ENCODE assay signal across 14 cellular contexts in the genomic region with DNA sequence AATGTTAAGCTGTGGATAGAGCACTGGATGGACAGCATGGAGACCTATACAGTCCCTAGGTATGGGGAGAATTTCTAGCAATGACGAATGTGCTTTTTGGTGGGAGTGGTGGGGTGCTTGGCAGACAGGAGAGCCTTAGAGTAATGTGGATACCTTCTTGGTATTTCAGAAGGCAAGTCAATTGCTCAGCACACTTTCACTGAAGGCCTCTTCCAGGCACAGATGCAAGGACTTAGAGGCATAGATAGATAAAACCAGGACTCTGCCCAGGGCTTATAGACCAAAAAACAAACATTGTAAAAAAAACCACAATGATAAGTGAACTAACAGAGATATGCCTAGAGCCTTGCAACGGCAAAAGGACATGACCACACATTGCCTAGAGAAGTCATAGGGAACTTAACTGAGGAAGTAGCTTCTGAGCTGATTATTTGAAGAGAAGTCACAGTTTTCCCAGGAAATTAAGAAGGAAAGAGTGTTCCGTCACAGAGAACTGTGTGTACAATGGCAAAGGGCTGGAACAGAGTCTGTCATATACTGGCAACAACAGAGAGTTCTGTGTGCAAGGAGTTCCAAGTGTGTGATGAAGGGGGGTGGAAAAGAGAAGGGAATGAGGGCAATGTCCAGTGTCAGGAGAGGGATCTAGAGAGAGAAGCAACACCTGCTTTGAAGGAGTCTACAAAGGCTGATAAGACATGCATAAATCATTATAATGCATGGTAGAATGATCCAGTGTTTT.
DNase-seq lines count a peak whose midpoint lies in the region; ATAC-seq and TF ChIP-seq lines count a peak whose summit lies in the region.
"Had no signal": no experiment of that assay in that cellular context is flagged by ENCODE, and none has a peak within 500 bp of the region (broad histone marks: within the 10 kb centered on the region; RNA-seq: fewer than 3 reads in every experiment).

No MANE protein-coding gene starts in this region.

- TF ChIP-seq CTCF in HL-60 (IDR thresholded peaks at IDR 0.05; ENCODE audit: insufficient read depth, low read length) (no peak), smooth muscle cell (IDR thresholded peaks at IDR 0.05; ENCODE audit: borderline replicate concordance, insufficient read depth, poor library complexity, severe bottlenecking) (no peak)

- 51% methylated on average over 3 of the region's 3 CpGs for WGBS in right cardiac atrium
- 36% methylated on average over 3 of the region's 3 CpGs for WGBS in smooth muscle cell (ENCODE audit: low lambda C conversion rate)

- DNase-seq in HL-60 (ENCODE audit: low read depth in 1 of 2, low spot score in 1 of 2) (peak in 1 of 2 experiments; percentile 62), SKM-1 treated with dmso at 0.1 percent for 144 hours (lab: John Stamatoyannopoulos, UW; ENCODE audit: unreplicated experiment) (peak; percentile 61), right cardiac atrium (no peak), smooth muscle cell (lab: John Stamatoyannopoulos, UW; ENCODE audit: unreplicated experiment) (no peak), DMS53 (lab: John Stamatoyannopoulos, UW) (no peak), G401 (ENCODE audit: low spot score) (no peak)
- DNase-seq: activated CD8-positive, alpha-beta memory T cell treated with anti-CD3 and anti-CD28 coated beads, Interleukin-2, amount 10 ng/mL, durations not matched to agents 7 days and 5 days; CD4-positive, alpha-beta T cell; effector CD4-positive, alpha-beta T cell; gastrocnemius medialis; ovary; stimulated activated CD4-positive, alpha-beta T cell treated with anti-CD3 and anti-CD28 coated beads, Interleukin-2, amount 100 ng/mL, for 24 hours; stimulated activated naive CD8-positive, alpha-beta T cell treated with anti-CD3 and anti-CD28 coated beads, Interleukin-15, Interleukin-2, amounts not matched to agents 100 U/mL and 50 U/mL, for 24 hours had no signal

- no peaks in the 10 kb centered on the region for H3K27me3 ChIP-seq in HL-60 (ENCODE audit: insufficient read depth, poor library complexity, severe bottlenecking)
- H3K27me3 ChIP-seq in right cardiac atrium (ENCODE audit: control insufficient read depth, insufficient read depth) = no peaks in the 10 kb centered on the region
- no peaks in the 10 kb centered on the region for H3K27me3 ChIP-seq in smooth muscle cell (ENCODE audit: low read depth)
- H3K27me3 ChIP-seq: gastrocnemius medialis, ovary had no signal

- H3K27ac ChIP-seq in HL-60 (replicated peaks) (peak overlapping the region; percentile 1; the same call in 1 of the 2 replicates), right cardiac atrium (ENCODE audit: low read length) (peak overlapping the region; percentile 36), smooth muscle cell (ENCODE audit: low read depth) (peak overlapping the region; percentile 2)
- H3K27ac ChIP-seq: gastrocnemius medialis, ovary had no signal

- H3K9ac ChIP-seq in smooth muscle cell (ENCODE audit: low read depth) = no peak overlapping the region

- H4K20me1 ChIP-seq in smooth muscle cell (ENCODE audit: low read depth) = no peaks in the 10 kb centered on the region

- intact Hi-C loops in right cardiac atrium (cut with DNase I) = no loop called here

- peak overlapping the region; percentile 7 for H3K4me2 ChIP-seq in smooth muscle cell

- H2AFZ ChIP-seq in smooth muscle cell (ENCODE audit: low read depth) = no peak overlapping the region

- H3K4me1 ChIP-seq in right cardiac atrium (ENCODE audit: control insufficient read depth, insufficient read depth, low read length) (no peaks in the 10 kb centered on the region), smooth muscle cell (ENCODE audit: low read depth) (no peaks in the 10 kb centered on the region)
- H3K4me1 ChIP-seq: gastrocnemius medialis had no signal

- no peak overlapping the region for H3K4me3 ChIP-seq in HL-60 (replicated peaks; ENCODE audit: insufficient read depth, low read length)
- H3K4me3 ChIP-seq in right cardiac atrium (ENCODE audit: low read length) = no peak overlapping the region
- H3K4me3 ChIP-seq in smooth muscle cell = no peak overlapping the region
- H3K4me3 ChIP-seq: gastrocnemius medialis, ovary had no signal

- ATAC-seq in right cardiac atrium (peak; percentile 64 to 92), GM18909 (IDR thresholded peaks at IDR 0.05; ENCODE audit: poor library complexity, unreplicated experiment) (no peak)
- ATAC-seq: activated CD8-positive, alpha-beta memory T cell treated with anti-CD3 and anti-CD28 coated beads, Interleukin-2, amount 10 ng/mL, durations not matched to agents 7 days and 5 days; gastrocnemius medialis; stimulated activated naive CD8-positive, alpha-beta T cell treated with anti-CD3 and anti-CD28 coated beads, Interleukin-15, Interleukin-2, amounts not matched to agents 100 U/mL and 50 U/mL, for 24 hours had no signal

- H3K36me3 ChIP-seq in smooth muscle cell (ENCODE audit: low read depth) = no peaks in the 10 kb centered on the region
- H3K36me3 ChIP-seq: gastrocnemius medialis, ovary had no signal

- no peaks in the 10 kb centered on the region for H3K79me2 ChIP-seq in smooth muscle cell (ENCODE audit: low read depth)

- H3K9me3 ChIP-seq in right cardiac atrium (ENCODE audit: control insufficient read depth, low read length) (no peaks in the 10 kb centered on the region), smooth muscle cell (replicated peaks; ENCODE audit: low read depth) (no peaks in the 10 kb centered on the region)
- H3K9me3 ChIP-seq: gastrocnemius medialis, ovary had no signal

- in situ Hi-C loops in G401 (cut with HindIII; ENCODE audit: low sequenced_read_pairs) = no loop called here

- H3F3A ChIP-seq in smooth muscle cell (ENCODE audit: low read depth) = peaks cover 14% of the 10 kb centered on the region
